Comparison of ENCODE assay signal across 1 cellular context in the genomic region with DNA sequence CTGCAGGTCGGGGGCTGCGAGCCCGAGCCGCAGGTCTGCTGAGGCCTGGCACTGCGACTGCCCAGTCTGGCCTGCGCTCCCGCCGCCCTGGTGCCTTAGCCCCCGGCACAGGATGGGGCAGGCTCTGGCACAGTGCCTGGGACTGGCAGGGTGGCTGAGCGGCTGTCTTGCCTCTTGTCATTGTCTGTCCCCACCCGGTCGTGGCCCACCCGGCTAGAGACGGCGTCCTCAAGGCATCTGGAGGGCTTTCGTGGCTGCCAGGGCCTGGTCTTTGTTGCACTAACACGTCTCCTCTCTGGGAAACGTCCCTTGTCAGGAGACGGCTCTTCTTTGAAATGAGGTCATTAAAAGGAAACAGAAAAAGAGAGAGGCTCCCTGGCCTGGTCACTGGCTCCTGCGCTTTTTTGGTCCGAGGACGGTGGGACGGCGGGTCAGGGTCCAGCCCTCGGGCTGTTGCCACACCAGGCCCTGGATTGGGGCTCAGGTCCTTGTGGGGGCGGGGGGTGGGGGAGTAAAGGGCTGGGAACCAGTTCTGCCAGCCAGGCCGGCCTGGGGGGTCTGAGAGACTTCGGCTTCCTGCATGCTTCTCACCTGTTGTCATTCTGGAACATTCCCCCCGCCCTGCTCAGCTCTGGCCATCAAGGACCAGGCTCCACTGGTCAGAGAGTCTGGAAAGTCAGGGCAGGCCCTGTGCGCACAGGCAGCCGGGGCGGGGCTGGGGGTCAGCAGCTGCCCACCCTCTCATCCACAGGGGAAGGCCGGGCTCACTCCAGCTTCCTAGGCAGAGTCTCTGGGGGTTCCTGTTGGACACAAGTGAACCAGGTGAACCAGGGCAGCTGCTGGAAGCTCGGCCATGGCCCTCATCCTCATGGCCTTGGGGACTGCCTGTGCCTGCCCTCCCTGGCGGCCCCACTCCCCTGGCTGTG.
TF ChIP-seq lines count a peak whose summit lies in the region.

No MANE protein-coding gene starts in this region.

TF ChIP-seq in GM12878, 131 proteins besides CTCF, POLR2A, EP300 and RAD21:
- TF ChIP-seq NR2C2 (IDR thresholded peaks at IDR 0.05; ENCODE audit: borderline replicate concordance, control insufficient read depth, insufficient read length, low read depth) = no peak
- TF ChIP-seq POU2F2 (IDR thresholded peaks at IDR 0.05; ENCODE audit: borderline replicate concordance, low read depth, low read length) = no peak
- TF ChIP-seq IRF4 (IDR thresholded peaks at IDR 0.05; ENCODE audit: low read depth, low read length) = no peak
- TF ChIP-seq, protein P1, sequence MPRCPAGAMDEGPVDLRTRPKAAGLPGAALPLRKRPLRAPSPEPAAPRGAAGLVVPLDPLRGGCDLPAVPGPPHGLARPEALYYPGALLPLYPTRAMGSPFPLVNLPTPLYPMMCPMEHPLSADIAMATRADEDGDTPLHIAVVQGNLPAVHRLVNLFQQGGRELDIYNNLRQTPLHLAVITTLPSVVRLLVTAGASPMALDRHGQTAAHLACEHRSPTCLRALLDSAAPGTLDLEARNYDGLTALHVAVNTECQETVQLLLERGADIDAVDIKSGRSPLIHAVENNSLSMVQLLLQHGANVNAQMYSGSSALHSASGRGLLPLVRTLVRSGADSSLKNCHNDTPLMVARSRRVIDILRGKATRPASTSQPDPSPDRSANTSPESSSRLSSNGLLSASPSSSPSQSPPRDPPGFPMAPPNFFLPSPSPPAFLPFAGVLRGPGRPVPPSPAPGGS (IDR thresholded peaks at IDR 0.05; ENCODE audit: borderline replicate concordance, insufficient read depth, low read depth, low read length, poor library complexity, severe bottlenecking) = no peak
- no peak for TF ChIP-seq SUZ12 (IDR thresholded peaks at IDR 0.05; ENCODE audit: unreplicated experiment)
- no peak for TF ChIP-seq SREBF1 (IDR thresholded peaks at IDR 0.05; ENCODE audit: low read length)
- TF ChIP-seq RUNX3 (IDR thresholded peaks at IDR 0.05; ENCODE audit: low read length) = no peak
- no peak for TF ChIP-seq RBBP5 (conservative IDR thresholded peaks at IDR 0.05)
- no peak for TF ChIP-seq JUND (IDR thresholded peaks at IDR 0.05; ENCODE audit: low read depth, low read length)
- TF ChIP-seq, protein P2, sequence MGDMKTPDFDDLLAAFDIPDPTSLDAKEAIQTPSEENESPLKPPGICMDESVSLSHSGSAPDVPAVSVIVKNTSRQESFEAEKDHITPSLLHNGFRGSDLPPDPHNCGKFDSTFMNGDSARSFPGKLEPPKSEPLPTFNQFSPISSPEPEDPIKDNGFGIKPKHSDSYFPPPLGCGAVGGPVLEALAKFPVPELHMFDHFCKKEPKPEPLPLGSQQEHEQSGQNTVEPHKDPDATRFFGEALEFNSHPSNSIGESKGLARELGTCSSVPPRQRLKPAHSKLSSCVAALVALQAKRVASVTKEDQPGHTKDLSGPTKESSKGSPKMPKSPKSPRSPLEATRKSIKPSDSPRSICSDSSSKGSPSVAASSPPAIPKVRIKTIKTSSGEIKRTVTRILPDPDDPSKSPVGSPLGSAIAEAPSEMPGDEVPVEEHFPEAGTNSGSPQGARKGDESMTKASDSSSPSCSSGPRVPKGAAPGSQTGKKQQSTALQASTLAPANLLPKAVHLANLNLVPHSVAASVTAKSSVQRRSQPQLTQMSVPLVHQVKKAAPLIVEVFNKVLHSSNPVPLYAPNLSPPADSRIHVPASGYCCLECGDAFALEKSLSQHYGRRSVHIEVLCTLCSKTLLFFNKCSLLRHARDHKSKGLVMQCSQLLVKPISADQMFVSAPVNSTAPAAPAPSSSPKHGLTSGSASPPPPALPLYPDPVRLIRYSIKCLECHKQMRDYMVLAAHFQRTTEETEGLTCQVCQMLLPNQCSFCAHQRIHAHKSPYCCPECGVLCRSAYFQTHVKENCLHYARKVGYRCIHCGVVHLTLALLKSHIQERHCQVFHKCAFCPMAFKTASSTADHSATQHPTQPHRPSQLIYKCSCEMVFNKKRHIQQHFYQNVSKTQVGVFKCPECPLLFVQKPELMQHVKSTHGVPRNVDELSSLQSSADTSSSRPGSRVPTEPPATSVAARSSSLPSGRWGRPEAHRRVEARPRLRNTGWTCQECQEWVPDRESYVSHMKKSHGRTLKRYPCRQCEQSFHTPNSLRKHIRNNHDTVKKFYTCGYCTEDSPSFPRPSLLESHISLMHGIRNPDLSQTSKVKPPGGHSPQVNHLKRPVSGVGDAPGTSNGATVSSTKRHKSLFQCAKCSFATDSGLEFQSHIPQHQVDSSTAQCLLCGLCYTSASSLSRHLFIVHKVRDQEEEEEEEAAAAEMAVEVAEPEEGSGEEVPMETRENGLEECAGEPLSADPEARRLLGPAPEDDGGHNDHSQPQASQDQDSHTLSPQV (IDR thresholded peaks at IDR 0.05) = no peak
- no peak for TF ChIP-seq TCF3 (IDR thresholded peaks at IDR 0.05; ENCODE audit: borderline replicate concordance, insufficient read depth, low read depth, low read length)
- TF ChIP-seq RAD51 (IDR thresholded peaks at IDR 0.05) = no peak
